Comparison of ENCODE assay signal across 8 cellular contexts in genomic region chr11:117143871-117144476, GRCh38. TPM values are rescaled to one million over a fixed set of nuclear protein-coding genes. Genes with fewer than 3 reads are reported as not detected.
A peak's percentile ranks its signal among the peaks of the same experiment; 100 is the strongest.
DNase-seq lines count a peak whose midpoint lies in the region; ATAC-seq, FAIRE-seq and TF ChIP-seq lines count a peak whose summit lies in the region.

Gene PAFAH1B2, plus strand, starts transcription at chr11:117144287. Its CDS starts 8,161 bp downstream, at chr11:117152448.

- H3K4me3 ChIP-seq in HepG2 (replicated peaks in 1 of 3; ENCODE audit: insufficient read depth in 1 of 3, low read depth in 2 of 3, low read length in 3 of 3) = peak within 1 kb of the TSS; percentile 86 to 97 (median 94)

- H3K4me3 Mint-ChIP-seq in CD4-positive, alpha-beta T cell = peak within 1 kb of the TSS; percentile 98

- no peak for FAIRE-seq in HepG2 (lab: Jason Lieb, UNC)

- in situ Hi-C loops in HepG2 (cut with HindIII; ENCODE audit: extremely low pct_ligation_motif_present, low pct_unique_long_range_greater_than_20kb) = no loop called here

- DNase-seq in CD4-positive, alpha-beta T cell = peak; percentile 88 to 96 (median 93)
- DNase-seq in NCI-H82 (lab: John Stamatoyannopoulos, UW) = peak; percentile 96
- DNase-seq in activated CD4-positive, alpha-beta T cell treated with anti-CD3 and anti-CD28 coated beads, Interleukin-2, amount 50 U/mL, for 48 hours = peak; percentile 98
- DNase-seq in dermis blood vessel endothelial cell = peak; percentile 93
- DNase-seq in HepG2 (ENCODE audit: low spot score) = peak; percentile 88
- DNase-seq in stimulated activated CD4-positive, alpha-beta T cell treated with anti-CD3 and anti-CD28 coated beads, Interleukin-2, amount 100 ng/mL, for 48 hours = peak; percentile 93 to 95

- TF ChIP-seq CTCF in CD4-positive, alpha-beta T cell (IDR thresholded peaks at IDR 0.05) = no peak
- no peak; the same call in 1 of the 2 replicates for TF ChIP-seq CTCF in HepG2 (CRISPR knock-in tag; IDR thresholded peaks at IDR 0.05)

- H3K27ac Mint-ChIP-seq in CD4-positive, alpha-beta T cell = peak within 1 kb of the TSS; percentile 95

- peaks cover 46% of the 10 kb centered on the region for H3K79me2 ChIP-seq in HepG2 (ENCODE audit: insufficient read depth, low read length)

- BruUV-seq in HepG2 (replicated peaks; lab: Mats Ljungman, UMichigan) = no TSS peak

- no peak for TF ChIP-seq RAD21 in HepG2 (CRISPR knock-in tag; IDR thresholded peaks at IDR 0.05)

- H2AFZ ChIP-seq in HepG2 (ENCODE audit: low read length) = peak within 1 kb of the TSS; percentile 75

- peaks cover 36% of the 10 kb centered on the region for H4K20me1 ChIP-seq in HepG2 (ENCODE audit: insufficient read depth, low read length)

- peaks cover 44% of the 10 kb centered on the region for H3K36me3 Mint-ChIP-seq in CD4-positive, alpha-beta T cell (ENCODE audit: low read depth)

- POLR2A ChIA-PET in CD4-positive, alpha-beta T cell (lab: Charles Lee) = interaction anchor here (0.6 to 2.8 kb wide), 23 partner anchors 12 to 1428 kb away, joined by 3 to 60 read pairs (median 5); partner anchors contain the start of genes ARCN1, BUD13, CEP164 and PCSK7
- POLR2A ChIA-PET in HepG2 (lab: Yijun Ruan, JAX) = interaction anchor here (0.6 to 4.4 kb wide), 18 partner anchors 10 to 1054 kb away, joined by 3 to 41 read pairs (median 6); partner anchors contain the start of genes APOA1, APOC3, BUD13 and CEP164

- peaks cover 5 to 19% of the 10 kb centered on the region in 2 experiments for H3K36me3 ChIP-seq in HepG2 (replicated peaks in 1 of 2; ENCODE audit: control insufficient read depth in 1 of 2, insufficient read depth in 2 of 2, low read length in 2 of 2)

- no peaks in the 10 kb centered on the region for H3K9me3 ChIP-seq in CD4-positive, alpha-beta T cell (ENCODE audit: control insufficient read depth, low read length)
- no peaks in the 10 kb centered on the region for H3K9me3 ChIP-seq in HepG2 (ENCODE audit: low read length)

- WGBS in HepG2 (ENCODE audit: low lambda C conversion rate) = under 1% methylated on average over 24 of the region's 48 CpGs

- ATAC-seq in CD4-positive, alpha-beta T cell (ENCODE audit: poor library complexity) = peak; percentile 88
- ATAC-seq in GM19452 (IDR thresholded peaks at IDR 0.05; ENCODE audit: unreplicated experiment) (peak; percentile 95), HG03575 (IDR thresholded peaks at IDR 0.05; ENCODE audit: extremely low read depth, insufficient number of reproducible peaks, low FRiP score, unreplicated experiment) (peak; percentile 77), HepG2 (peak; percentile 96)

- H3K27me3 Mint-ChIP-seq in CD4-positive, alpha-beta T cell = no peaks in the 10 kb centered on the region

- H3K4me2 ChIP-seq in HepG2 (ENCODE audit: low read depth, low read length) = peak within 1 kb of the TSS; percentile 88

- H3K4me1 Mint-ChIP-seq in CD4-positive, alpha-beta T cell (ENCODE audit: low read depth) = peaks cover 45% of the 10 kb centered on the region

- CTCF ChIA-PET in CD4-positive, alpha-beta T cell (lab: Charles Lee) = interaction anchor here (0.7 to 1.3 kb wide), 3 partner anchors 82 to 361 kb away, joined by 3 to 4 read pairs (median 3); partner anchors contain the start of gene APOA5
- CTCF ChIA-PET in HepG2 (lab: Yijun Ruan, JAX; ENCODE audit: low intra/inter-chr PET ratio, low total read pairs) = no interaction called here

- intact Hi-C loops in CD4-positive, alpha-beta T cell (cut with DNase I, micrococcal nuclease) = loop anchor here (2.0 to 10.0 kb wide), 3 partner anchors 33 to 181 kb away; partner anchors contain the start of genes CEP164 (in 1 of the 2) and SIDT2 (in 1 of the 2)
- intact Hi-C loops in HepG2 (cut with micrococcal nuclease; ENCODE audit: unreplicated experiment) = no loop called here

- peak within 1 kb of the TSS; percentile 61 for H3K27ac ChIP-seq in CD4-positive, alpha-beta T cell (ENCODE audit: low read depth, low read length)
- H3K27ac ChIP-seq in HepG2 (ENCODE audit: extremely low read length, insufficient read depth, low read length) = peak within 1 kb of the TSS; percentile 62

- H3K4me1 ChIP-seq in HepG2 (ENCODE audit: insufficient read depth, low read length) = peaks cover 29% of the 10 kb centered on the region

- no peaks in the 10 kb centered on the region for H3K9me3 Mint-ChIP-seq in CD4-positive, alpha-beta T cell

- H3K27me3 ChIP-seq in CD4-positive, alpha-beta T cell (ENCODE audit: control insufficient read depth, insufficient read depth, low read length) = no peaks in the 10 kb centered on the region
- no peaks in the 10 kb centered on the region; a peak in 1 of 5 replicates for H3K27me3 ChIP-seq in HepG2 (ENCODE audit: control insufficient read depth in 1 of 2, insufficient read depth in 2 of 2, low read length in 2 of 2)

- H3K9ac ChIP-seq in HepG2 (ENCODE audit: insufficient read depth, low read depth, low read length) = peak within 1 kb of the TSS; percentile 76

- peak; percentile 56 to 94 for TF ChIP-seq POLR2A in HepG2 (IDR thresholded peaks at IDR 0.05; ENCODE audit: insufficient read depth in 1 of 2, low read depth in 2 of 2, low read length in 2 of 2)

- TF ChIP-seq EP300 in HepG2 (IDR thresholded peaks at IDR 0.05; ENCODE audit: low read depth in 2 of 2, low read length in 2 of 2) (peak in 1 of 2 experiments; percentile 15; a peak in 1 of 4 replicates), HepG2 (CRISPR knock-in tag; IDR thresholded peaks at IDR 0.05; ENCODE audit: borderline replicate concordance) (no peak)

TF ChIP-seq in HepG2, 621 proteins besides CTCF, POLR2A, EP300 and RAD21 (continues in another document):
- TF ChIP-seq ZNF563 (CRISPR knock-in tag; IDR thresholded peaks at IDR 0.05) (peak; percentile 41; the same call in 1 of the 2 replicates), ZNF580 (CRISPR knock-in tag; IDR thresholded peaks at IDR 0.05; ENCODE audit: borderline replicate concordance, low read depth) (peak; percentile 93), FOSL1 (CRISPR knock-in tag; IDR thresholded peaks at IDR 0.05; ENCODE audit: borderline replicate concordance) (no peak), ZNF557 (CRISPR knock-in tag; IDR thresholded peaks at IDR 0.05) (no peak), ATF7 (IDR thresholded peaks at IDR 0.05) (no peak), ATF7 (CRISPR knock-in tag; IDR thresholded peaks at IDR 0.05) (peak; percentile 70; the same call in 1 of the 2 replicates), ZMAT3 (CRISPR knock-in tag; conservative IDR thresholded peaks at IDR 0.05) (no peak; the same call in 1 of the 2 replicates), CEBPG (CRISPR knock-in tag; IDR thresholded peaks at IDR 0.05) (peak; percentile 22; the same call in 1 of the 2 replicates), ZNF564 (CRISPR knock-in tag; IDR thresholded peaks at IDR 0.05) (no peak; the same call in 1 of the 2 replicates), UBTF (CRISPR knock-in tag; IDR thresholded peaks at IDR 0.05) (peak; percentile 79)

RNA-seq across cellular contexts. Expression of gene PAFAH1B2, which starts in this region (rescaled TPM):
- 10 to 100 TPM; 44.3 to 45.6 TPM for total RNA-seq in CD4-positive, alpha-beta T cell
- 231 and 325 TPM in 2 replicates for total RNA-seq in dermis blood vessel endothelial cell
- total RNA-seq in HepG2 (2016; rRNA removed; fragmentation: Illumina TruSeq; extraction: Trizol) = 104 and 178 TPM in 2 replicates
- total RNA-seq in HepG2 (2016; cell fraction: cytosol; rRNA removed; fragmentation: Illumina TruSeq; extraction: Trizol; ENCODE audit: low read depth) = 34.4 and 37.3 TPM in 2 replicates
- total RNA-seq in HepG2 (2016; cell fraction: insoluble cytoplasmic fraction; rRNA removed; fragmentation: Illumina TruSeq; extraction: Trizol) = 107 and 164 TPM in 2 replicates
- total RNA-seq in HepG2 (2016; cell fraction: membrane; rRNA removed; fragmentation: Illumina TruSeq; extraction: Trizol) = 37.1 and 43.1 TPM in 2 replicates
- 42.3 and 46.9 TPM in 2 replicates for total RNA-seq in HepG2 (2016; cell fraction: nucleus; rRNA removed; fragmentation: Illumina TruSeq; extraction: Trizol)
- 27.0 and 28.8 TPM in 2 replicates for polyA plus RNA-seq in HepG2 (2011; rRNA removed)
- polyA plus RNA-seq in HepG2 (2011; cell fraction: cytosol; rRNA removed) = 21.8 and 24.3 TPM in 2 replicates
- 15.1 and 15.4 TPM in 2 replicates for polyA plus RNA-seq in HepG2 (2011; cell fraction: nucleus; rRNA removed)
- polyA plus RNA-seq in HepG2 (2012) = 23.9 and 26.9 TPM in 2 replicates
- 2.7 and 3.0 TPM in 2 replicates for polyA plus RNA-seq in HepG2 (2016; cell fraction: cytosol; fragmentation: Illumina TruSeq; extraction: Trizol; ENCODE audit: low read depth)
- polyA plus RNA-seq in HepG2 (2016; cell fraction: insoluble cytoplasmic fraction; fragmentation: Illumina TruSeq; extraction: Trizol; ENCODE audit: low read depth) = 70.7 and 75.2 TPM in 2 replicates
- 12.5 and 14.8 TPM in 2 replicates for polyA plus RNA-seq in HepG2 (2016; cell fraction: membrane; fragmentation: Illumina TruSeq; extraction: Trizol; ENCODE audit: low read depth)
- 26.9 and 30.3 TPM in 2 replicates for polyA plus RNA-seq in HepG2 (2016; cell fraction: nucleus; fragmentation: Illumina TruSeq; extraction: Trizol; ENCODE audit: insufficient read depth, low read depth)
- 84.0 and 119 TPM in 2 replicates for polyA minus RNA-seq in HepG2 (2011; rRNA and poly(A)+ RNA removed; ENCODE audit: low replicate concordance)
- polyA minus RNA-seq in HepG2 (2011; cell fraction: cytosol; rRNA and poly(A)+ RNA removed) = 68.8 and 69.8 TPM in 2 replicates
- 42.0 and 56.1 TPM in 2 replicates for polyA minus RNA-seq in HepG2 (2011; cell fraction: nucleus; rRNA and poly(A)+ RNA removed)

Comparison
In these comparisons a context has a peak if more than half of its experiments do, and no peak if none do; other contexts are left out.
1. Peak in every context shown above with its lines: DNase-seq, ATAC-seq, H3K4me3 ChIP-seq and H3K27ac ChIP-seq.